14 cellular contexts compared by ENCODE assay signal in the genomic region with DNA sequence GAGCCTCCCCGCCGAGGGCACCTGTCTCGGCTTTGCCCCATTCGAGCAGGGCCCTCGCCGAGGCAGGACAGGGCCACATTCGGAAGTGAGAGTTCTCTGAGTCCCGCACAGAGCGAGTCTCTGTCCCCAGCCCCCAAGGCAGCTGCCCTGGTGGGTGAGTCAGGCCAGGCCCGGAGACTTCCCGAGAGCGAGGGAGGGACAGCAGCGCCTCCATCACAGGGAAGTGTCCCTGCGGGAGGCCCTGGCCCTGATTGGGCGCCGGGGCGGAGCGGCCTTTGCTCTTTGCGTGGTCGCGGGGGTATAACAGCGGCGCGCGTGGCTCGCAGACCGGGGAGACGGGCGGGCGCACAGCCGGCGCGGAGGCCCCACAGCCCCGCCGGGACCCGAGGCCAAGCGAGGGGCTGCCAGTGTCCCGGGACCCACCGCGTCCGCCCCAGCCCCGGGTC. TPM values are rescaled to one million over a fixed set of nuclear protein-coding genes. Genes with fewer than 3 reads are reported as not detected.
DNase-seq lines count a peak whose midpoint lies in the region; ATAC-seq and TF ChIP-seq lines count a peak whose summit lies in the region.
"Had no signal": no experiment of that assay in that cellular context is flagged by ENCODE, and none has a peak within 500 bp of the region (broad histone marks: within the 10 kb centered on the region; RNA-seq: fewer than 3 reads in every experiment).

AIRE (plus strand) TSS at position 330 of the 446 bp plus-strand sequence. CDS start 131 bp downstream, outside the sequence.

- no peaks in the 10 kb centered on the region for H3K36me3 ChIP-seq in Caco-2 (ENCODE audit: control insufficient read depth, insufficient read depth, low read length)
- H3K36me3 ChIP-seq: upper lobe of right lung had no signal

- peaks cover 2% of the 10 kb centered on the region for H3K4me1 Mint-ChIP-seq in activated naive CD4-positive, alpha-beta T cell treated with anti-CD3 and anti-CD28 coated beads for 36 hours (ENCODE audit: low read depth)
- no peaks in the 10 kb centered on the region for H3K4me1 Mint-ChIP-seq in Caco-2 (ENCODE audit: low read depth, unreplicated experiment)

- H3K27ac Mint-ChIP-seq in activated naive CD4-positive, alpha-beta T cell treated with anti-CD3 and anti-CD28 coated beads for 36 hours, result no peak within 1 kb of the TSS
- H3K27ac Mint-ChIP-seq in Caco-2 (ENCODE audit: unreplicated experiment), result no peak within 1 kb of the TSS
- H3K27ac Mint-ChIP-seq: memory B cell had no signal

- ATAC-seq in left ventricle myocardium superior, result peak; percentile 48
- ATAC-seq: foreskin keratinocyte, upper lobe of right lung had no signal

- H3K4me3 Mint-ChIP-seq in activated naive CD4-positive, alpha-beta T cell treated with anti-CD3 and anti-CD28 coated beads for 36 hours, result no peak within 1 kb of the TSS
- H3K4me3 Mint-ChIP-seq in Caco-2 (ENCODE audit: unreplicated experiment), result no peak within 1 kb of the TSS
- H3K4me3 Mint-ChIP-seq: memory B cell had no signal

- H3K9me3 ChIP-seq in Caco-2, result no peaks in the 10 kb centered on the region
- H3K9me3 ChIP-seq: upper lobe of right lung had no signal

- no peaks in the 10 kb centered on the region for H3K9me3 Mint-ChIP-seq in activated naive CD4-positive, alpha-beta T cell treated with anti-CD3 and anti-CD28 coated beads for 36 hours
- no peaks in the 10 kb centered on the region for H3K9me3 Mint-ChIP-seq in Caco-2 (ENCODE audit: unreplicated experiment)
- H3K9me3 Mint-ChIP-seq: memory B cell had no signal

- H3K27me3 ChIP-seq in Caco-2 (replicated peaks; ENCODE audit: control insufficient read depth, insufficient read depth, low read length), result no peaks in the 10 kb centered on the region

- no peak within 1 kb of the TSS for H3K4me3 ChIP-seq in Caco-2 (ENCODE audit: low read depth, low read length)
- H3K4me3 ChIP-seq: upper lobe of right lung had no signal

- H3K27me3 Mint-ChIP-seq in activated naive CD4-positive, alpha-beta T cell treated with anti-CD3 and anti-CD28 coated beads for 36 hours (ENCODE audit: low read depth), result peaks cover 3% of the 10 kb centered on the region
- H3K27me3 Mint-ChIP-seq in Caco-2 (ENCODE audit: insufficient read depth, unreplicated experiment), result no peaks in the 10 kb centered on the region

- H3K36me3 Mint-ChIP-seq in activated naive CD4-positive, alpha-beta T cell treated with anti-CD3 and anti-CD28 coated beads for 36 hours (ENCODE audit: low read depth), result no peaks in the 10 kb centered on the region
- no peaks in the 10 kb centered on the region for H3K36me3 Mint-ChIP-seq in Caco-2 (ENCODE audit: insufficient read depth, unreplicated experiment)
- H3K36me3 Mint-ChIP-seq: memory B cell had no signal

- intact Hi-C loops in left ventricle myocardium superior (cut with micrococcal nuclease), result no loop called here
- intact Hi-C loops in posterior vena cava (cut with DNase I), result no loop called here
- intact Hi-C loops in activated naive CD4-positive, alpha-beta T cell treated with anti-CD3 and anti-CD28 coated beads for 36 hours (cut with micrococcal nuclease), result no loop called here
- intact Hi-C loops in Caco-2 (cut with micrococcal nuclease; ENCODE audit: unreplicated experiment), result no loop called here

- POLR2A ChIA-PET in Caco-2 (lab: Charles Lee), result no interaction called here

- DNase-seq in EH (ENCODE audit: low read depth) (peak; percentile 73), RPMI7951 (ENCODE audit: low read depth) (peak; percentile 51), left ventricle myocardium superior (peak; percentile 35), posterior vena cava (ENCODE audit: low spot score) (peak; percentile 81), Caco-2 (no peak), AML-193 (lab: John Stamatoyannopoulos, UW) (no peak)
- no peak for DNase-seq in activated CD8-positive, alpha-beta memory T cell treated with anti-CD3 and anti-CD28 coated beads, Interleukin-2, amount 50 U/mL, for 48 hours
- DNase-seq in activated naive CD4-positive, alpha-beta T cell treated with anti-CD3 and anti-CD28 coated beads for 36 hours, result no peak
- DNase-seq: activated CD4-positive, alpha-beta T cell treated with anti-CD3 and anti-CD28 coated beads, Interleukin-2, amount 50 U/mL, for 48 hours; activated naive CD4-positive, alpha-beta T cell; foreskin keratinocyte; NCI-H510A; upper lobe of right lung had no signal

- no peaks in the 10 kb centered on the region for H3K4me1 ChIP-seq in Caco-2
- H3K4me1 ChIP-seq: foreskin keratinocyte, upper lobe of right lung had no signal

- TF ChIP-seq CTCF in Caco-2 (IDR thresholded peaks at IDR 0.05; ENCODE audit: insufficient read depth in 1 of 2, low read depth in 1 of 2, low read length in 1 of 2, severe bottlenecking in 1 of 2, unreplicated experiment in 1 of 2), result no peak

- CTCF ChIA-PET in activated naive CD4-positive, alpha-beta T cell treated with anti-CD3 and anti-CD28 coated beads for 36 hours (lab: Charles Lee), result no interaction called here
- CTCF ChIA-PET in Caco-2 (lab: Charles Lee), result no interaction called here

- no TSS peak for BruUV-seq in Caco-2 (replicated peaks; lab: Mats Ljungman, UMichigan)

RNA-seq across cellular contexts. Expression of gene AIRE, which starts in this region (rescaled TPM):
- 0.10 TPM in 1 of 2 replicates, not detected in the other for total RNA-seq in RPMI7951 (2014; rRNA removed; shearing (Covaris generic))
- total RNA-seq in left ventricle myocardium superior (not detected), posterior vena cava (not detected), Caco-2 (2022) (not detected in 2 replicates)
- not detected for total RNA-seq in activated naive CD4-positive, alpha-beta T cell treated with anti-CD3 and anti-CD28 coated beads for 36 hours
- total RNA-seq: foreskin keratinocyte, upper lobe of right lung had no signal

Comparison
In these comparisons a context has a peak if more than half of its experiments do, and no peak if none do; other contexts are left out.
1. Peak in DNase-seq in RPMI7951; RNA of the gene not detected or under 1 TPM.
2. Peak in DNase-seq and ATAC-seq in left ventricle myocardium superior; RNA of the gene not detected or under 1 TPM.
3. Peak in DNase-seq in posterior vena cava; RNA of the gene not detected or under 1 TPM.